30 cellular contexts compared by ENCODE assay signal in genomic region chr2:160142472-160142871, GRCh38. TPM values are rescaled to one million over a fixed set of nuclear protein-coding genes. Genes with fewer than 3 reads are reported as not detected.
DNase-seq lines count a peak whose midpoint lies in the region; ATAC-seq and TF ChIP-seq lines count a peak whose summit lies in the region.
"Had no signal": no experiment of that assay in that cellular context is flagged by ENCODE, and none has a peak within 500 bp of the region (broad histone marks: within the 10 kb centered on the region; RNA-seq: fewer than 3 reads in every experiment).

No MANE protein-coding gene starts in this region.

- peak; percentile 5 for ATAC-seq in left lung
- no peak for ATAC-seq in HG03159 (IDR thresholded peaks at IDR 0.05; ENCODE audit: unreplicated experiment)
- ATAC-seq: activated naive CD8-positive, alpha-beta T cell treated with anti-CD3 and anti-CD28 coated beads, Interleukin-2, amount 50 U/mL, for 24 hours; stimulated activated naive CD8-positive, alpha-beta T cell treated with anti-CD3 and anti-CD28 coated beads, Interleukin-15, Interleukin-2, amounts not matched to agents 100 U/mL and 50 U/mL, for 24 hours had no signal

- 86 to 92% (median 90%) methylated on average over 6 of the region's 6 CpGs for WGBS in ovary, 3 donors

- no peaks in the 10 kb centered on the region for H3K36me3 ChIP-seq in breast epithelium
- no peaks in the 10 kb centered on the region for H3K36me3 ChIP-seq in left lung
- H3K36me3 ChIP-seq in uterus, result no peaks in the 10 kb centered on the region
- no peaks in the 10 kb centered on the region for H3K36me3 ChIP-seq in ovary
- H3K36me3 ChIP-seq: BLaER1 had no signal

- TF ChIP-seq EP300 in ovary (IDR thresholded peaks at IDR 0.05), result no peak

- H3K4me3 ChIP-seq in breast epithelium (no peak overlapping the region), left lung (no peak overlapping the region), uterus (no peak overlapping the region), ovary (no peak overlapping the region)
- H3K4me3 ChIP-seq: BLaER1, body of pancreas, PC-9, skin epidermis had no signal

- H3K27ac ChIP-seq in breast epithelium (peak overlapping the region; percentile 37 to 50), left lung (peak overlapping the region in 1 of 2 donors; percentile 39), uterus (peak overlapping the region; percentile 57 to 64), ovary (no peak overlapping the region)
- H3K27ac ChIP-seq: BLaER1, HL-60, PC-9, skin epidermis had no signal

- DNase-seq in M059J (ENCODE audit: low read depth) (peak; percentile 79), breast epithelium (ENCODE audit: low spot score in 2 of 2) (no peak), left lung (no peak), uterus (no peak), ecto neural progenitor cell (ENCODE audit: low spot score) (no peak), ovary (no peak)
- DNase-seq: activated CD4-positive, alpha-beta T cell treated with anti-CD3 and anti-CD28 coated beads, Interleukin-2, amount 10 ng/mL, durations not matched to agents 24 days and 14 days; activated gamma-delta T cell treated with Interleukin-2 at 50 U/mL for 16 hours; activated naive CD8-positive, alpha-beta T cell treated with anti-CD3 and anti-CD28 coated beads, Interleukin-2, amount 50 U/mL, for 24 hours; activated T-cell treated with anti-CD3 and anti-CD28 coated beads, Interleukin-2, amount 50 U/mL, for 24 hours; COR-L47; DMS53; effector CD4-positive, alpha-beta T cell; foreskin fibroblast; Karpas-422; naive B cell; NCI-H2171; NCI-H524 treated with DMSO at 0.1 percent for 48 hours; nucleus accumbens; PC-9; SIG-M5; stimulated activated naive CD8-positive, alpha-beta T cell treated with anti-CD3 and anti-CD28 coated beads, Interleukin-15, Interleukin-2, amounts not matched to agents 100 U/mL and 50 U/mL, for 24 hours; T-helper 9 cell had no signal

- no peak for TF ChIP-seq CTCF in breast epithelium (IDR thresholded peaks at IDR 0.05)
- TF ChIP-seq CTCF in left lung (IDR thresholded peaks at IDR 0.05), result no peak
- TF ChIP-seq CTCF in uterus (IDR thresholded peaks at IDR 0.05), result no peak
- TF ChIP-seq CTCF in ovary (IDR thresholded peaks at IDR 0.05), result no peak

- H3K27me3 ChIP-seq in breast epithelium, result no peaks in the 10 kb centered on the region
- no peaks in the 10 kb centered on the region for H3K27me3 ChIP-seq in left lung
- no peaks in the 10 kb centered on the region for H3K27me3 ChIP-seq in uterus
- H3K27me3 ChIP-seq in ovary, result no peaks in the 10 kb centered on the region
- H3K27me3 ChIP-seq: BLaER1, body of pancreas had no signal

- H3K4me1 ChIP-seq in breast epithelium, result no peaks in the 10 kb centered on the region
- H3K4me1 ChIP-seq in left lung, result peaks cover 0 to 3% of the 10 kb centered on the region in 2 donors
- no peaks in the 10 kb centered on the region for H3K4me1 ChIP-seq in uterus
- H3K4me1 ChIP-seq in ovary (ENCODE audit: insufficient read depth), result no peaks in the 10 kb centered on the region

- TF ChIP-seq POLR2A in breast epithelium (IDR thresholded peaks at IDR 0.05), result no peak
- TF ChIP-seq POLR2A in uterus (IDR thresholded peaks at IDR 0.05), result no peak
- no peak for TF ChIP-seq POLR2A in ovary (IDR thresholded peaks at IDR 0.05)

- intact Hi-C loops in breast epithelium (cut with DNase I; ENCODE audit: low total_unique reads) (no loop called here), left lung (cut with DNase I) (no loop called here), uterus (cut with DNase I; ENCODE audit: low total_unique reads) (no loop called here), ovary (cut with DNase I) (no loop called here)

- H3K9me3 ChIP-seq in breast epithelium, result no peaks in the 10 kb centered on the region
- no peaks in the 10 kb centered on the region for H3K9me3 ChIP-seq in left lung
- no peaks in the 10 kb centered on the region for H3K9me3 ChIP-seq in uterus
- no peaks in the 10 kb centered on the region for H3K9me3 ChIP-seq in ovary
- H3K9me3 ChIP-seq: BLaER1, body of pancreas had no signal

RNA-seq across cellular contexts. Expression of gene ITGB6, which starts 57.6 kb away (rescaled TPM):
- 0.49 and 1.6 TPM in 2 replicates for total RNA-seq in M059J (2014; rRNA removed; shearing (Covaris generic))
- total RNA-seq in breast epithelium, result 10 to 100 TPM in 2 of 3 donors, under 1 TPM in 1; 0.16 to 46.1 (median 16.7) TPM
- total RNA-seq in left lung, result 100 to 1,000 TPM in 1 of 2 donors, 10 to 100 TPM in 1; 58.3 to 227 TPM
- total RNA-seq in uterus, result 1 to 10 TPM in 1 of 4 donors, under 1 TPM in 1, not detected in 2; 0.59 to 1.5 TPM
- total RNA-seq in ovary, result 1 to 10 TPM in 1 of 7 donors, under 1 TPM in 3, not detected in 3; 0.17 to 3.6 (median 0.36) TPM
- polyA plus RNA-seq in ovary, result not detected
- total RNA-seq: activated CD4-positive, alpha-beta T cell treated with anti-CD3 and anti-CD28 coated beads, Interleukin-2, amount 10 ng/mL, durations not matched to agents 24 days and 14 days; mesenteric fat pad had no signal
- polyA plus RNA-seq: AG04450 had no signal

Comparison
In these comparisons a context has a peak if more than half of its experiments do, and no peak if none do; other contexts are left out.
1. H3K27ac ChIP-seq: peak in breast epithelium (2 of 2) and uterus (2 of 2); none in ovary (0 of 2).